Comparison of ENCODE assay signal across 13 cellular contexts in the genomic region with DNA sequence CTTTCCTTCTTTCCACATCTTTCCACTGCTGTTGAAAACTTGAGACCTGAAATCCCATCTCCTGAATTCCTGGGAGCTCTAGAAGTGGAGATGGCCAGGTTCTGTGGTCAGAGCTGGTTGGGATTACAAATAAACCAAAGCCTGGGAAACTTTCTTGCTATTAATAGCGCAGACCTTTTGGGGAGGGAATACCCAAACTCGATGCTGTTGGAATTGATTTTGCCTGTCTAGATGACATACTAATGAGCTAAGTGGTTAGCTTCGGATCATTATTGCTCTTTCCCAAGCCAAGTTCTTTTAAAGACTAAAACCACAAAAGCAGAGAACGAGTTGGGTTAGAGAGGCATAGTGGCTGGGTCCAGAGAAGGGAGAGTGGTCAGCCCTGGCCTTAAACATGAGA.
A peak's percentile ranks its signal among the peaks of the same experiment; 100 is the strongest.
DNase-seq lines count a peak whose midpoint lies in the region; ATAC-seq and TF ChIP-seq lines count a peak whose summit lies in the region.
"Had no signal": no experiment of that assay in that cellular context is flagged by ENCODE, and none has a peak within 500 bp of the region (broad histone marks: within the 10 kb centered on the region; RNA-seq: fewer than 3 reads in every experiment).

No MANE protein-coding gene starts in this region.

- H3K79me2 ChIP-seq in GM23338 (replicated peaks; ENCODE audit: insufficient read depth), result peaks cover 100% of the 10 kb centered on the region

- no peaks in the 10 kb centered on the region for H3K9me2 ChIP-seq in GM23338 (ENCODE audit: insufficient read depth)

- CTCF ChIA-PET in WTC11 (lab: Charles Lee), result no interaction called here
- CTCF ChIA-PET in activated CD4-positive, alpha-beta T cell treated with anti-CD3 and anti-CD28 coated beads, Interleukin-2, amount 10 ng/mL, durations not matched to agents 7 days and 5 days (lab: Charles Lee), result interaction anchor here (0.8 kb wide), 1 partner anchor 139 kb away, joined by 3 read pairs; no protein-coding TSS in a partner anchor

- H3K36me3 Mint-ChIP-seq in GM23338 (ENCODE audit: low read depth), result peaks cover 28% of the 10 kb centered on the region; the same call in 2 of the 3 replicates
- H3K36me3 Mint-ChIP-seq in WTC11, result peaks cover 8% of the 10 kb centered on the region
- H3K36me3 Mint-ChIP-seq in activated CD4-positive, alpha-beta T cell treated with anti-CD3 and anti-CD28 coated beads, Interleukin-2, amount 10 ng/mL, durations not matched to agents 7 days and 5 days (ENCODE audit: low read depth), result no peaks in the 10 kb centered on the region

- 0 out of 2 replicates have a peak, but pooled peaks cover 2% of the 10 kb centered on the region for H3F3A ChIP-seq in GM23338 (replicated peaks; ENCODE audit: low read depth)

- peaks cover 63% of the 10 kb centered on the region for H3K4me1 Mint-ChIP-seq in GM23338
- peaks cover 63% of the 10 kb centered on the region for H3K4me1 Mint-ChIP-seq in WTC11
- no peaks in the 10 kb centered on the region for H3K4me1 Mint-ChIP-seq in activated CD4-positive, alpha-beta T cell treated with anti-CD3 and anti-CD28 coated beads, Interleukin-2, amount 10 ng/mL, durations not matched to agents 7 days and 5 days

- H3K27me3 ChIP-seq in GM23338 (ENCODE audit: insufficient read depth) (no peaks in the 10 kb centered on the region), thoracic aorta (replicated peaks; ENCODE audit: insufficient read depth) (no peaks in the 10 kb centered on the region)
- H3K27me3 ChIP-seq: brain microvascular endothelial cell had no signal

- POLR2A ChIA-PET in WTC11 (lab: Charles Lee), result no interaction called here
- POLR2A ChIA-PET in activated CD4-positive, alpha-beta T cell treated with anti-CD3 and anti-CD28 coated beads, Interleukin-2, amount 10 ng/mL, durations not matched to agents 7 days and 5 days (lab: Charles Lee), result no interaction called here

- H3K4me2 ChIP-seq in GM23338, result peak overlapping the region; percentile 58; the same call in 1 of the 2 replicates

- no peak overlapping the region for H2AFZ ChIP-seq in GM23338

- H3K9me3 Mint-ChIP-seq in GM23338, result no peaks in the 10 kb centered on the region
- no peaks in the 10 kb centered on the region for H3K9me3 Mint-ChIP-seq in WTC11
- no peaks in the 10 kb centered on the region for H3K9me3 Mint-ChIP-seq in activated CD4-positive, alpha-beta T cell treated with anti-CD3 and anti-CD28 coated beads, Interleukin-2, amount 10 ng/mL, durations not matched to agents 7 days and 5 days
- H3K9me3 Mint-ChIP-seq: activated T-helper 17 cell treated with anti-CD3 and anti-CD28 coated beads, Interleukin-2, amount 50 U/mL, for 72 hours had no signal

- H3K27ac Mint-ChIP-seq in GM23338 (no peak overlapping the region), WTC11 (peak overlapping the region; percentile 91)
- no peak overlapping the region for H3K27ac Mint-ChIP-seq in activated CD4-positive, alpha-beta T cell treated with anti-CD3 and anti-CD28 coated beads, Interleukin-2, amount 10 ng/mL, durations not matched to agents 7 days and 5 days
- H3K27ac Mint-ChIP-seq: activated T-helper 17 cell treated with anti-CD3 and anti-CD28 coated beads, Interleukin-2, amount 50 U/mL, for 72 hours had no signal

- H3K27me3 Mint-ChIP-seq in GM23338 (ENCODE audit: insufficient read depth, low read depth, poor library complexity), result peaks cover 33% of the 10 kb centered on the region
- no peaks in the 10 kb centered on the region for H3K27me3 Mint-ChIP-seq in WTC11 (ENCODE audit: low read depth)
- peaks cover 39% of the 10 kb centered on the region for H3K27me3 Mint-ChIP-seq in activated CD4-positive, alpha-beta T cell treated with anti-CD3 and anti-CD28 coated beads, Interleukin-2, amount 10 ng/mL, durations not matched to agents 7 days and 5 days

- DNase-seq in GM23338 (ENCODE audit: low spot score) (no peak), WTC11 (ENCODE audit: low spot score) (no peak), kidney tubule cell (ENCODE audit: low spot score) (peak; percentile 60), thoracic aorta (ENCODE audit: low spot score) (no peak), HuH-7 (ENCODE audit: low spot score) (no peak), GF-D8 (lab: John Stamatoyannopoulos, UW) (no peak)
- DNase-seq in activated CD4-positive, alpha-beta T cell treated with anti-CD3 and anti-CD28 coated beads, Interleukin-2, amount 10 ng/mL, durations not matched to agents 7 days and 5 days, result no peak
- DNase-seq: activated CD4-positive, alpha-beta T cell treated with anti-CD3 and anti-CD28 coated beads for 4 hours; brain microvascular endothelial cell; NCI-H2107 had no signal

- H4K20me1 ChIP-seq in GM23338 (replicated peaks; ENCODE audit: insufficient read depth), result peaks cover 95% of the 10 kb centered on the region

- H3K36me3 ChIP-seq in GM23338 (ENCODE audit: insufficient read depth) (no peaks in the 10 kb centered on the region), thoracic aorta (no peaks in the 10 kb centered on the region)
- H3K36me3 ChIP-seq: brain microvascular endothelial cell had no signal

- peaks cover 45% of the 10 kb centered on the region for H3K4me1 ChIP-seq in GM23338 (ENCODE audit: insufficient read depth)
- peaks cover 41 to 73% of the 10 kb centered on the region in 2 donors for H3K4me1 ChIP-seq in thoracic aorta (ENCODE audit: control insufficient read depth in 1 of 2, low read depth in 2 of 2)

- TF ChIP-seq CTCF in GM23338 (conservative IDR thresholded peaks at IDR 0.05; ENCODE audit: low read depth in 2 of 2) (no peak), WTC11 (IDR thresholded peaks at IDR 0.05) (no peak), thoracic aorta (IDR thresholded peaks at IDR 0.05) (no peak)

- H3K27ac ChIP-seq in GM23338 (ENCODE audit: low read depth), result no peak overlapping the region; the same call in 1 of the 2 replicates
- peak overlapping the region; percentile 81 to 83 for H3K27ac ChIP-seq in thoracic aorta
- H3K27ac ChIP-seq: brain microvascular endothelial cell, epithelial cell of prostate had no signal

- H3K4me3 ChIP-seq in GM23338 (no peak overlapping the region), thoracic aorta (no peak overlapping the region)

- H3K4me3 Mint-ChIP-seq in GM23338, result no peak overlapping the region
- no peak overlapping the region for H3K4me3 Mint-ChIP-seq in WTC11
- no peak overlapping the region for H3K4me3 Mint-ChIP-seq in activated CD4-positive, alpha-beta T cell treated with anti-CD3 and anti-CD28 coated beads, Interleukin-2, amount 10 ng/mL, durations not matched to agents 7 days and 5 days
- H3K4me3 Mint-ChIP-seq: activated T-helper 17 cell treated with anti-CD3 and anti-CD28 coated beads, Interleukin-2, amount 50 U/mL, for 72 hours had no signal

- no peak for ATAC-seq in GM23338
- ATAC-seq in WTC11, result no peak
- ATAC-seq in thoracic aorta (ENCODE audit: insufficient number of reproducible peaks, low FRiP score, low read depth), result no peak
- no peak for ATAC-seq in GM18511 (IDR thresholded peaks at IDR 0.05; ENCODE audit: unreplicated experiment)
- ATAC-seq: activated T-helper 17 cell treated with anti-CD3 and anti-CD28 coated beads, Interleukin-2, amount 50 U/mL, for 72 hours had no signal

- H3K9me3 ChIP-seq in thoracic aorta, result no peaks in the 10 kb centered on the region

TF ChIP-seq in GM23338, 12 proteins besides CTCF, POLR2A, EP300 and RAD21 (continues in another document):
- TF ChIP-seq, protein P1, sequence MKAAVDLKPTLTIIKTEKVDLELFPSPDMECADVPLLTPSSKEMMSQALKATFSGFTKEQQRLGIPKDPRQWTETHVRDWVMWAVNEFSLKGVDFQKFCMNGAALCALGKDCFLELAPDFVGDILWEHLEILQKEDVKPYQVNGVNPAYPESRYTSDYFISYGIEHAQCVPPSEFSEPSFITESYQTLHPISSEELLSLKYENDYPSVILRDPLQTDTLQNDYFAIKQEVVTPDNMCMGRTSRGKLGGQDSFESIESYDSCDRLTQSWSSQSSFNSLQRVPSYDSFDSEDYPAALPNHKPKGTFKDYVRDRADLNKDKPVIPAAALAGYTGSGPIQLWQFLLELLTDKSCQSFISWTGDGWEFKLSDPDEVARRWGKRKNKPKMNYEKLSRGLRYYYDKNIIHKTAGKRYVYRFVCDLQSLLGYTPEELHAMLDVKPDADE (IDR thresholded peaks at IDR 0.05), result no peak
- TF ChIP-seq EZH2phosphoT487 (IDR thresholded peaks at IDR 0.05; ENCODE audit: unreplicated experiment) (no peak), STAT1 (IDR thresholded peaks at IDR 0.05; ENCODE audit: unreplicated experiment) (no peak)

TF ChIP-seq in WTC11, 78 proteins besides CTCF, POLR2A, EP300 and RAD21 (continues in another document):
- TF ChIP-seq ZNF219 (CRISPR knock-in tag; IDR thresholded peaks at IDR 0.05; ENCODE audit: borderline replicate concordance) (no peak), RELA (CRISPR knock-in tag; IDR thresholded peaks at IDR 0.05; ENCODE audit: borderline replicate concordance) (no peak), CREM (CRISPR knock-in tag; IDR thresholded peaks at IDR 0.05) (no peak), JUN (CRISPR knock-in tag; IDR thresholded peaks at IDR 0.05) (no peak), ELF4 (CRISPR knock-in tag; IDR thresholded peaks at IDR 0.05; ENCODE audit: low read depth) (no peak), SMAD4 (CRISPR knock-in tag; IDR thresholded peaks at IDR 0.05) (no peak), SOX15 (CRISPR knock-in tag; IDR thresholded peaks at IDR 0.05) (no peak), ATF1 (CRISPR knock-in tag; IDR thresholded peaks at IDR 0.05) (no peak), FOXP1 (CRISPR knock-in tag; IDR thresholded peaks at IDR 0.05; ENCODE audit: borderline replicate concordance) (no peak)
- TF ChIP-seq, protein P2, sequence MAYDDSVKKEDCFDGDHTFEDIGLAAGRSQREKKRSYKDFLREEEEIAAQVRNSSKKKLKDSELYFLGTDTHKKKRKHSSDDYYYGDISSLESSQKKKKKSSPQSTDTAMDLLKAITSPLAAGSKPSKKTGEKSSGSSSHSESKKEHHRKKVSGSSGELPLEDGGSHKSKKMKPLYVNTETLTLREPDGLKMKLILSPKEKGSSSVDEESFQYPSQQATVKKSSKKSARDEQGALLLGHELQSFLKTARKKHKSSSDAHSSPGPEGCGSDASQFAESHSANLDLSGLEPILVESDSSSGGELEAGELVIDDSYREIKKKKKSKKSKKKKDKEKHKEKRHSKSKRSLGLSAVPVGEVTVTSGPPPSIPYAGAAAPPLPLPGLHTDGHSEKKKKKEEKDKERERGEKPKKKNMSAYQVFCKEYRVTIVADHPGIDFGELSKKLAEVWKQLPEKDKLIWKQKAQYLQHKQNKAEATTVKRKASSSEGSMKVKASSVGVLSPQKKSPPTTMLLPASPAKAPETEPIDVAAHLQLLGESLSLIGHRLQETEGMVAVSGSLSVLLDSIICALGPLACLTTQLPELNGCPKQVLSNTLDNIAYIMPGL (CRISPR knock-in tag; IDR thresholded peaks at IDR 0.05), result no peak
